8 cellular contexts compared by ENCODE assay signal in the genomic region with DNA sequence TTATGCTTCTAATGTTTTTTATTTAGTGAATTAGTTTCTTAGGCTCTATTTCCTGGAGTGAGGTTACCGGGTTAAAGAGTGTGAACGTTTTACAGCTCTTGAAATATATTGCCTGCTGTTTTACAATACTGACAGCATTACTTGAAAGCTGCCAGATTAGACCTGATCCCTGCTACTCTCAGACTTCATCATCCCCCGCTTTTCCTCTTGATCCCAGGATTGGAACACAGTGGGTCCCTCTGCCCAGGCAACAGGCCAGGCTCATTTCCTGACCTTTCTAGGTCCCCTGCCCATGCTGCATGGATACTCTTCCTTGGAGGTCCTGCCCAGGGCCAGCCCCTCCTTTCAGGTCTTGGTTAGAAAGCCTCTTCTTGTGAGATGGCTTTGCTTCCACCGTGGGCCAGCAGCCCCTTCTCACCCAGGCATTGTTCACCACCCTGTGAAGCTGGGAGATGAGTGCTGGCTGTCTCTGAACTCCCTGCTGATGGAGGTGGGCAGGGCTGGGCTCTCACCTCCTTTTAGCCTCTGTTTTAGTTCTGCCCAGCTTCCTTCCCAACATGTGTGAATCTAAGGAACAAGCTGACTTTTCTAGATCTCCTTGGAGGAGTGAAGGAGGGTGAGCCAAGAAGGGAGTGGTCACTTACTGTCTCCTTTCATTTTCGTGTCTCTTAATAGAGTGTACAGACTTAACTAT. TPM values are rescaled to one million over a fixed set of nuclear protein-coding genes. Genes with fewer than 3 reads are reported as not detected.
DNase-seq lines count a peak whose midpoint lies in the region; ATAC-seq lines count a peak whose summit lies in the region.
"Had no signal": no experiment of that assay in that cellular context is flagged by ENCODE, and none has a peak within 500 bp of the region (broad histone marks: within the 10 kb centered on the region; RNA-seq: fewer than 3 reads in every experiment).

No MANE protein-coding gene starts in this region.

- H3K9me3 Mint-ChIP-seq in IgD-negative memory B cell (no peaks in the 10 kb centered on the region), immature natural killer cell (no peaks in the 10 kb centered on the region)
- no peaks in the 10 kb centered on the region for H3K9me3 Mint-ChIP-seq in stimulated activated memory B cell treated with anti-CD40 and anti-IgM and Interleukin-4, amounts not matched to agents 10 μg/mL and 1 μg/mL and 100 μg/mL, for 72 hours

- H3K27me3 Mint-ChIP-seq in IgD-negative memory B cell (no peaks in the 10 kb centered on the region), immature natural killer cell (ENCODE audit: low read depth in 3 of 3) (no peaks in the 10 kb centered on the region)
- no peaks in the 10 kb centered on the region for H3K27me3 Mint-ChIP-seq in stimulated activated memory B cell treated with anti-CD40 and anti-IgM and Interleukin-4, amounts not matched to agents 10 μg/mL and 1 μg/mL and 100 μg/mL, for 72 hours

- H3K36me3 Mint-ChIP-seq in IgD-negative memory B cell (peaks cover 8% of the 10 kb centered on the region), immature natural killer cell (peaks cover 0 to 7% (median 0%) of the 10 kb centered on the region in 3 donors)
- H3K36me3 Mint-ChIP-seq in stimulated activated memory B cell treated with anti-CD40 and anti-IgM and Interleukin-4, amounts not matched to agents 10 μg/mL and 1 μg/mL and 100 μg/mL, for 72 hours = peaks cover 16% of the 10 kb centered on the region

- peaks cover 45 to 56% (median 53%) of the 10 kb centered on the region in 3 donors for H3K4me1 Mint-ChIP-seq in IgD-negative memory B cell
- peaks cover 73 to 84% of the 10 kb centered on the region in 2 donors for H3K4me1 Mint-ChIP-seq in immature natural killer cell
- H3K4me1 Mint-ChIP-seq in stimulated activated memory B cell treated with anti-CD40 and anti-IgM and Interleukin-4, amounts not matched to agents 10 μg/mL and 1 μg/mL and 100 μg/mL, for 72 hours = peaks cover 65% of the 10 kb centered on the region

- peak overlapping the region in 2 of 3 donors; percentile 78 to 89 for H3K27ac Mint-ChIP-seq in IgD-negative memory B cell
- H3K27ac Mint-ChIP-seq in immature natural killer cell = peak overlapping the region; percentile 81 to 97 (median 90)
- peak overlapping the region; percentile 19 for H3K27ac Mint-ChIP-seq in stimulated activated memory B cell treated with anti-CD40 and anti-IgM and Interleukin-4, amounts not matched to agents 10 μg/mL and 1 μg/mL and 100 μg/mL, for 72 hours

- peak overlapping the region in 2 of 4 donors; percentile 44 to 71 for H3K4me3 Mint-ChIP-seq in IgD-negative memory B cell
- peak overlapping the region; percentile 61 to 79 (median 77) for H3K4me3 Mint-ChIP-seq in immature natural killer cell
- H3K4me3 Mint-ChIP-seq in stimulated activated memory B cell treated with anti-CD40 and anti-IgM and Interleukin-4, amounts not matched to agents 10 μg/mL and 1 μg/mL and 100 μg/mL, for 72 hours = no peak overlapping the region

- peak; percentile 50 for DNase-seq in amniotic epithelial cell (ENCODE audit: low read depth)
- DNase-seq in immature natural killer cell = no peak
- DNase-seq in NCI-H1048 (lab: John Stamatoyannopoulos, UW) = no peak
- DNase-seq in SKM-1 (lab: John Stamatoyannopoulos, UW; ENCODE audit: unreplicated experiment) = no peak
- DNase-seq in middle frontal gyrus (ENCODE audit: extremely low spot score, low spot score) = no peak
- DNase-seq: foreskin melanocyte had no signal

- ATAC-seq in stimulated activated memory B cell treated with anti-CD40 and anti-IgM and Interleukin-4, amounts not matched to agents 10 μg/mL and 1 μg/mL and 100 μg/mL, for 72 hours = no peak

RNA-seq across cellular contexts. Expression of a gene that starts 15.5 kb away (rescaled TPM):
- 62.9 TPM for polyA plus RNA-seq in IgD-negative memory B cell
- polyA plus RNA-seq in immature natural killer cell = 100 to 1,000 TPM in 1 of 3 donors, 10 to 100 TPM in 2; 52.5 to 109 (median 67.4) TPM

RNA-seq across cellular contexts. Expression of a gene that starts 17.4 kb away (rescaled TPM):
- 14.5 TPM for polyA plus RNA-seq in IgD-negative memory B cell
- polyA plus RNA-seq in immature natural killer cell = 10 to 100 TPM in 1 of 3 donors, 1 to 10 TPM in 2; 6.2 to 16.0 (median 6.9) TPM

Comparison
In these comparisons a context has a peak if more than half of its experiments do, and no peak if none do; other contexts are left out.
1. H3K27ac Mint-ChIP-seq: peak in every context shown above with its lines; median percentile 90 in immature natural killer cell; 84 in IgD-negative memory B cell; 19 in stimulated activated memory B cell treated with anti-CD40 and anti-IgM and Interleukin-4, amounts not matched to agents 10 μg/mL and 1 μg/mL and 100 μg/mL, for 72 hours.